8 cellular contexts compared by ENCODE assay signal in genomic region chr11:72812604-72812967, GRCh38. TPM values are rescaled to one million over a fixed set of nuclear protein-coding genes. Genes with fewer than 3 reads are reported as not detected.
DNase-seq lines count a peak whose midpoint lies in the region; ATAC-seq, FAIRE-seq and TF ChIP-seq lines count a peak whose summit lies in the region.

No MANE protein-coding gene starts in this region.

- H3K4me1 Mint-ChIP-seq in MCF 10A (ENCODE audit: insufficient read depth, unreplicated experiment): peaks cover 26% of the 10 kb centered on the region
- peaks cover 40% of the 10 kb centered on the region for H3K4me1 Mint-ChIP-seq in nephron progenitor cell

- DNase-seq in NCI-H82 (lab: John Stamatoyannopoulos, UW): peak; percentile 44
- no peak for DNase-seq in NCI-H82 treated with DMSO at 0.1 percent for 48 hours (lab: John Stamatoyannopoulos, UW; ENCODE audit: unreplicated experiment)
- DNase-seq in NCI-H345 treated with DMSO at 0.1 percent for 48 hours (lab: John Stamatoyannopoulos, UW; ENCODE audit: unreplicated experiment): peak; percentile 17
- peak; percentile 44 for DNase-seq in MCF 10A (ENCODE audit: unreplicated experiment)
- no peak for DNase-seq in nephron progenitor cell
- DNase-seq in SKM-1 treated with dmso at 0.1 percent for 144 hours (lab: John Stamatoyannopoulos, UW; ENCODE audit: unreplicated experiment): no peak
- no peak for DNase-seq in pancreas

- BruUV-seq in MCF 10A (replicated peaks; lab: Mats Ljungman, UMichigan): no TSS peak

- H3K4me3 ChIP-seq in pancreas: peak overlapping the region in 2 of 4 donors; percentile 63 to 88

- peaks cover 0 to 14% (median 0%) of the 10 kb centered on the region in 3 donors for H3K4me1 ChIP-seq in pancreas

- FAIRE-seq in pancreas (lab: Jason Lieb, UNC): no peak

- TF ChIP-seq CTCF in MCF 10A (IDR thresholded peaks at IDR 0.05; ENCODE audit: unreplicated experiment) (no peak), nephron progenitor cell (IDR thresholded peaks at IDR 0.05) (no peak), pancreas (IDR thresholded peaks at IDR 0.05) (no peak)

- WGBS in pancreas, 2 donors: 27 to 35% methylated on average over 4 of the region's 4 CpGs

- H3K27me3 ChIP-seq in pancreas: no peaks in the 10 kb centered on the region

- H3K27ac Mint-ChIP-seq in MCF 10A (ENCODE audit: low read depth, unreplicated experiment) (peak overlapping the region; percentile 98), nephron progenitor cell (no peak overlapping the region)

- H3K9me3 Mint-ChIP-seq in MCF 10A (ENCODE audit: unreplicated experiment) (no peaks in the 10 kb centered on the region), nephron progenitor cell (no peaks in the 10 kb centered on the region)

- intact Hi-C loops in MCF 10A (cut with micrococcal nuclease) (no loop called here), pancreas (cut with DNase I) (no loop called here)

- no peaks in the 10 kb centered on the region for H3K9me3 ChIP-seq in pancreas

- CTCF ChIA-PET in MCF 10A (lab: Yijun Ruan, JAX): interaction anchor here (0.9 to 3.1 kb wide), 8 partner anchors 18 to 497 kb away, joined by 3 to 17 read pairs (median 4); partner anchors contain the start of gene STARD10

- H3K4me3 Mint-ChIP-seq in MCF 10A (ENCODE audit: unreplicated experiment): peak overlapping the region; percentile 100
- peak overlapping the region; percentile 84 for H3K4me3 Mint-ChIP-seq in nephron progenitor cell

- no peaks in the 10 kb centered on the region for H3K27me3 Mint-ChIP-seq in MCF 10A (ENCODE audit: insufficient read depth, unreplicated experiment)
- peaks cover 11% of the 10 kb centered on the region for H3K27me3 Mint-ChIP-seq in nephron progenitor cell (ENCODE audit: low read depth, poor library complexity)

- H3K27ac ChIP-seq in pancreas: peak overlapping the region in 2 of 4 donors; percentile 98 to 99

- no peaks in the 10 kb centered on the region for H3K36me3 ChIP-seq in pancreas

- ATAC-seq in pancreas: no peak
- no peak for ATAC-seq in GM21390 (IDR thresholded peaks at IDR 0.05; ENCODE audit: unreplicated experiment)

- POLR2A ChIA-PET in MCF 10A (lab: Yijun Ruan, JAX): interaction anchor here (0.6 to 2.8 kb wide), 9 partner anchors 9 to 329 kb away, joined by 3 to 26 read pairs (median 5); partner anchors contain the start of genes FCHSD2 and STARD10

- H3K36me3 Mint-ChIP-seq in MCF 10A (ENCODE audit: insufficient read depth, unreplicated experiment): peaks cover 35% of the 10 kb centered on the region
- peaks cover 20% of the 10 kb centered on the region for H3K36me3 Mint-ChIP-seq in nephron progenitor cell (ENCODE audit: low read depth)

RNA-seq across cellular contexts. Expression of gene ATG16L2, which starts 1.6 kb away (rescaled TPM):
- total RNA-seq in MCF 10A (2022) (9.9 and 11.2 TPM in 2 replicates), pancreas (10 to 100 TPM in 5 of 6 donors, 1 to 10 TPM in 1; 4.5 to 31.7 (median 11.6) TPM)
- polyA plus RNA-seq in pancreas: 10 to 100 TPM; 67.5 to 75.7 TPM

RNA-seq across cellular contexts. Expression of gene STARD10, which starts 18.7 kb away (rescaled TPM):
- total RNA-seq in MCF 10A (2022) (10.6 and 16.9 TPM in 2 replicates), pancreas (100 to 1,000 TPM in 5 of 6 donors, 10 to 100 TPM in 1; 99.5 to 187 (median 153) TPM)
- polyA plus RNA-seq in pancreas: 100 to 1,000 TPM; 201 to 366 TPM

Comparison
In these comparisons a context has a peak if more than half of its experiments do, and no peak if none do; other contexts are left out.
1. DNase-seq: peak in NCI-H82 (single experiment), NCI-H345 treated with DMSO at 0.1 percent for 48 hours (single experiment) and MCF 10A (single experiment); none in NCI-H82 treated with DMSO at 0.1 percent for 48 hours (single experiment), nephron progenitor cell (single experiment), SKM-1 treated with dmso at 0.1 percent for 144 hours (single experiment) and pancreas (0 of 6).